Comparison of ENCODE assay signal across 18 cellular contexts in the genomic region with DNA sequence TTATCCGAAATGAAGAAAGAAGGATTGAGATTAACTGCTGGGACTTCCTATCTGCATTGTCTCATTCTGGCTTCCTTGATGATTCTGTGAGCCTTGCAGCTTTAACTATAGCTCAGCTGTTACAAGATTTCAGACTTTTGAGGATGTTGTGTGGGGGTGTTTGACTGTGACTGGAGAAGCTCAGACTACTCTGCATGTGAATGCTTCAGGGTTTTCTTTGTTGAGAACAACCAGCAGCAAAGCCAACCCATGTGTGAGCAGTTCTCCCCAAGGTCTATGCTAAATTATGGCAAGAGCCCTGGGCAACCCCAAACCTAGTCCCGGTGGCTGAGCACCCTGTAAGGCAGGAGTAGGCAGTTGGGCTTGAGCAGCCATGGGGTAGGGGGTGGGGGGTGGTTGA. TPM values are rescaled to one million over a fixed set of nuclear protein-coding genes. Genes with fewer than 3 reads are reported as not detected.
DNase-seq lines count a peak whose midpoint lies in the region; ATAC-seq, FAIRE-seq and TF ChIP-seq lines count a peak whose summit lies in the region.
"Had no signal": no experiment of that assay in that cellular context is flagged by ENCODE, and none has a peak within 500 bp of the region (broad histone marks: within the 10 kb centered on the region; RNA-seq: fewer than 3 reads in every experiment).

No MANE protein-coding gene starts in this region.

- no peaks in the 10 kb centered on the region for H4K20me1 ChIP-seq in H9 (ENCODE audit: control insufficient read depth, insufficient read depth, insufficient read length)

- peaks cover 68% of the 10 kb centered on the region for H3K36me3 Mint-ChIP-seq in CD4-positive, alpha-beta T cell (ENCODE audit: low read depth)
- H3K36me3 Mint-ChIP-seq in H9 (ENCODE audit: insufficient read depth in 1 of 3, low read depth in 3 of 3) (peaks cover 27 to 50% (median 45%) of the 10 kb centered on the region in 3 experiments; a peak in 6 of 7 replicates), WTC11 (peaks cover 37% of the 10 kb centered on the region)

- H2BK20ac ChIP-seq in H9 (ENCODE audit: low read depth, low read length, poor library complexity, severe bottlenecking): no peak overlapping the region

- no peak for ATAC-seq in CD4-positive, alpha-beta T cell (ENCODE audit: poor library complexity)
- ATAC-seq in WTC11: peak; percentile 74
- no peak for ATAC-seq in HG02870 (IDR thresholded peaks at IDR 0.05; ENCODE audit: unreplicated experiment)

- DNase-seq in CD4-positive, alpha-beta T cell: no peak
- no peak for DNase-seq in H9
- DNase-seq in WTC11 (ENCODE audit: low spot score): no peak
- peak; percentile 49 for DNase-seq in putamen (ENCODE audit: low spot score)
- DNase-seq in HTR-8/SVneo (ENCODE audit: insufficient read length, low spot score): no peak
- DNase-seq in central memory CD4-positive, alpha-beta T cell: no peak
- DNase-seq: ACHN; BE2C; C1 segment of cervical spinal cord; CD4-positive, alpha-beta memory T cell; DMS153; DMS79 treated with DMSO at 0.1 percent for 48 hours; GF-D8 had no signal

- POLR2A ChIA-PET in CD4-positive, alpha-beta T cell (lab: Charles Lee): no interaction called here
- POLR2A ChIA-PET in WTC11 (lab: Charles Lee): interaction anchor here (0.8 kb wide), 1 partner anchor 144 kb away, joined by 3 read pairs; no protein-coding TSS in a partner anchor

- H3K4me1 ChIP-seq in H9 (ENCODE audit: insufficient read depth, low read length): no peaks in the 10 kb centered on the region
- H3K4me1 ChIP-seq: HAP-1 had no signal

- H2AFZ ChIP-seq in H9 (ENCODE audit: low read length): no peak overlapping the region

- H3K9me3 Mint-ChIP-seq in CD4-positive, alpha-beta T cell: no peaks in the 10 kb centered on the region
- H3K9me3 Mint-ChIP-seq in H9: no peaks in the 10 kb centered on the region
- H3K9me3 Mint-ChIP-seq in WTC11: no peaks in the 10 kb centered on the region
- H3K9me3 Mint-ChIP-seq: CD4-positive, alpha-beta memory T cell had no signal

- no peak overlapping the region for H3K4me3 Mint-ChIP-seq in CD4-positive, alpha-beta T cell
- no peak overlapping the region for H3K4me3 Mint-ChIP-seq in H9
- H3K4me3 Mint-ChIP-seq in WTC11: no peak overlapping the region
- H3K4me3 Mint-ChIP-seq: CD4-positive, alpha-beta memory T cell had no signal

- no peak overlapping the region for H2AK5ac ChIP-seq in H9 (ENCODE audit: insufficient read length, low read length)

- no peak overlapping the region for H3K9ac ChIP-seq in H9 (ENCODE audit: extremely low read depth, insufficient read length, low read length)
- H3K9ac ChIP-seq: KMS-11 had no signal

- H3K23me2 ChIP-seq in H9 (ENCODE audit: insufficient read length, low read depth, low read length, poor library complexity, severe bottlenecking): no peaks in the 10 kb centered on the region

- no peaks in the 10 kb centered on the region for H3K27me3 Mint-ChIP-seq in CD4-positive, alpha-beta T cell
- H3K27me3 Mint-ChIP-seq in H9 (ENCODE audit: low read depth) (no peaks in the 10 kb centered on the region), WTC11 (ENCODE audit: low read depth) (no peaks in the 10 kb centered on the region)
- H3K27me3 Mint-ChIP-seq: CD4-positive, alpha-beta memory T cell had no signal

- no peak overlapping the region for H3K4ac ChIP-seq in H9 (ENCODE audit: low read depth, low read length)

- H4K91ac ChIP-seq in H9 (ENCODE audit: insufficient read length, low read depth, low read length): no peak overlapping the region

- H4K8ac ChIP-seq in H9 (replicated peaks; ENCODE audit: insufficient read length, low read depth, low read length): no peak overlapping the region

- no peaks in the 10 kb centered on the region for H3K9me3 ChIP-seq in CD4-positive, alpha-beta T cell (ENCODE audit: control insufficient read depth, low read length)
- H3K9me3 ChIP-seq in H9 (ENCODE audit: control insufficient read depth, low read depth, low read length): no peaks in the 10 kb centered on the region
- H3K9me3 ChIP-seq: BE2C, HAP-1 had no signal

- CTCF ChIA-PET in CD4-positive, alpha-beta T cell (lab: Charles Lee): no interaction called here
- CTCF ChIA-PET in WTC11 (lab: Charles Lee): interaction anchor here (1.4 kb wide), 1 partner anchor 9 kb away, joined by 6 read pairs; the partner anchor contains the start of gene SCAI

- intact Hi-C loops in CD4-positive, alpha-beta T cell (cut with DNase I, micrococcal nuclease): no loop called here

- H2BK5ac ChIP-seq in H9 (ENCODE audit: insufficient read length, low read length): no peak overlapping the region

- H4K5ac ChIP-seq in H9 (ENCODE audit: insufficient read length, low read depth, low read length): no peak overlapping the region

- H3K79me2 ChIP-seq in H9 (ENCODE audit: insufficient read depth, low read length): no peaks in the 10 kb centered on the region

- peak overlapping the region; percentile 25 for H3K27ac Mint-ChIP-seq in CD4-positive, alpha-beta T cell
- H3K27ac Mint-ChIP-seq in H9: peak overlapping the region in 2 of 3 experiments; percentile 66 to 93; a peak in 4 of 7 replicates
- H3K27ac Mint-ChIP-seq in WTC11: peak overlapping the region; percentile 66; the same call in 1 of the 2 replicates

- no peak overlapping the region for H2BK15ac ChIP-seq in H9 (ENCODE audit: low read depth, low read length)

- H3K27me3 ChIP-seq in CD4-positive, alpha-beta T cell (ENCODE audit: control insufficient read depth, insufficient read depth, low read length): no peaks in the 10 kb centered on the region
- no peaks in the 10 kb centered on the region for H3K27me3 ChIP-seq in H9 (ENCODE audit: insufficient read depth, low read length)
- H3K27me3 ChIP-seq: BE2C had no signal

- no peak overlapping the region for H3K56ac ChIP-seq in H9 (ENCODE audit: insufficient read length, low read depth, low read length)

- no peak overlapping the region for H3T11ph ChIP-seq in H9 (ENCODE audit: low read length)

- no CpG with 5 or more reads among the region's 2 CpGs for WGBS in H9 (ENCODE audit: extremely low coverage, insufficient read length, low lambda C conversion rate)

- no peak for FAIRE-seq in HTR-8/SVneo (lab: Jason Lieb, UNC)
- FAIRE-seq: A204.1, H1 had no signal

- no peak for TF ChIP-seq CTCF in CD4-positive, alpha-beta T cell (IDR thresholded peaks at IDR 0.05)
- TF ChIP-seq CTCF in H9 (conservative IDR thresholded peaks at IDR 0.05): no peak
- TF ChIP-seq CTCF in WTC11 (IDR thresholded peaks at IDR 0.05): no peak

- no peak overlapping the region for H3K27ac ChIP-seq in CD4-positive, alpha-beta T cell (ENCODE audit: low read depth, low read length)
- no peak overlapping the region for H3K27ac ChIP-seq in H9 (ENCODE audit: insufficient read length, low read depth, low read length)
- H3K27ac ChIP-seq: KMS-11 had no signal

- H3K18ac ChIP-seq in H9 (ENCODE audit: insufficient read length, low read depth, low read length): no peak overlapping the region

- no peak overlapping the region for H2BK12ac ChIP-seq in H9 (ENCODE audit: insufficient read length, low read depth, low read length)

- no peak overlapping the region for H3K23ac ChIP-seq in H9 (ENCODE audit: insufficient read length, low read depth, low read length)

- no peak overlapping the region for H3K14ac ChIP-seq in H9 (ENCODE audit: insufficient read depth, low read length)

- no peaks in the 10 kb centered on the region for H3K79me1 ChIP-seq in H9 (ENCODE audit: insufficient read depth, low read depth, low read length, poor library complexity, severe bottlenecking)

- H3K4me1 Mint-ChIP-seq in CD4-positive, alpha-beta T cell (ENCODE audit: low read depth): peaks cover 10% of the 10 kb centered on the region
- H3K4me1 Mint-ChIP-seq in H9 (peaks cover 15 to 16% of the 10 kb centered on the region in 2 experiments), WTC11 (peaks cover 4% of the 10 kb centered on the region)

- no peak overlapping the region for H2BK120ac ChIP-seq in H9 (ENCODE audit: low read depth, low read length, poor library complexity, severe bottlenecking)

- no peak overlapping the region for H3K4me2 ChIP-seq in H9 (ENCODE audit: insufficient read depth, insufficient read length, low read length)
- H3K4me2 ChIP-seq: KMS-11 had no signal

TF ChIP-seq in WTC11, 78 proteins besides CTCF, POLR2A, EP300 and RAD21 (continues in another document):
- TF ChIP-seq ZNF423 (CRISPR knock-in tag; IDR thresholded peaks at IDR 0.05): no peak
- no peak for TF ChIP-seq NR3C1 (CRISPR knock-in tag; conservative IDR thresholded peaks at IDR 0.05; ENCODE audit: low read depth)
- no peak for TF ChIP-seq IRF2 (CRISPR knock-in tag; IDR thresholded peaks at IDR 0.05; ENCODE audit: borderline replicate concordance, low read depth)
- no peak for TF ChIP-seq SP1 (CRISPR knock-in tag; conservative IDR thresholded peaks at IDR 0.05)
- TF ChIP-seq E2F5 (CRISPR knock-in tag; IDR thresholded peaks at IDR 0.05): no peak
- TF ChIP-seq, protein P1, sequence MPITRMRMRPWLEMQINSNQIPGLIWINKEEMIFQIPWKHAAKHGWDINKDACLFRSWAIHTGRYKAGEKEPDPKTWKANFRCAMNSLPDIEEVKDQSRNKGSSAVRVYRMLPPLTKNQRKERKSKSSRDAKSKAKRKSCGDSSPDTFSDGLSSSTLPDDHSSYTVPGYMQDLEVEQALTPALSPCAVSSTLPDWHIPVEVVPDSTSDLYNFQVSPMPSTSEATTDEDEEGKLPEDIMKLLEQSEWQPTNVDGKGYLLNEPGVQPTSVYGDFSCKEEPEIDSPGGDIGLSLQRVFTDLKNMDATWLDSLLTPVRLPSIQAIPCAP (CRISPR knock-in tag; IDR thresholded peaks at IDR 0.05): no peak
- TF ChIP-seq TP53 (CRISPR knock-in tag; IDR thresholded peaks at IDR 0.05): no peak
- TF ChIP-seq, protein P2, sequence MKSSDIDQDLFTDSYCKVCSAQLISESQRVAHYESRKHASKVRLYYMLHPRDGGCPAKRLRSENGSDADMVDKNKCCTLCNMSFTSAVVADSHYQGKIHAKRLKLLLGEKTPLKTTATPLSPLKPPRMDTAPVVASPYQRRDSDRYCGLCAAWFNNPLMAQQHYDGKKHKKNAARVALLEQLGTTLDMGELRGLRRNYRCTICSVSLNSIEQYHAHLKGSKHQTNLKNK (CRISPR knock-in tag; IDR thresholded peaks at IDR 0.05): no peak
- no peak for TF ChIP-seq FOXJ3 (CRISPR knock-in tag; IDR thresholded peaks at IDR 0.05; ENCODE audit: borderline replicate concordance)

RNA-seq across cellular contexts. Expression of gene SCAI, which starts 8.4 kb away (rescaled TPM):
- total RNA-seq in CD4-positive, alpha-beta T cell: 10 to 100 TPM; 11.6 to 13.4 TPM
- 14.1 and 15.5 TPM in 2 replicates for total RNA-seq in H9 (2021)
- total RNA-seq in WTC11 (2021): 20.4 to 25.6 TPM (median 25.0 TPM) in 3 replicates

RNA-seq across cellular contexts. Expression of gene PPP6C, which starts 37.9 kb away (rescaled TPM):
- total RNA-seq in CD4-positive, alpha-beta T cell: 10 to 100 TPM; 32.9 to 35.3 TPM
- total RNA-seq in H9 (2021): 48.0 and 53.3 TPM in 2 replicates
- total RNA-seq in WTC11 (2021): 40.9 to 47.4 TPM (median 41.4 TPM) in 3 replicates

RNA-seq across cellular contexts. Expression of gene RABEPK, which starts 48.6 kb away (rescaled TPM):
- 1 to 10 TPM; 6.8 to 8.3 TPM for total RNA-seq in CD4-positive, alpha-beta T cell
- 21.8 and 24.4 TPM in 2 replicates for total RNA-seq in H9 (2021)
- total RNA-seq in WTC11 (2021): 23.4 to 25.5 TPM (median 23.7 TPM) in 3 replicates

Comparison
In these comparisons a context has a peak if more than half of its experiments do, and no peak if none do; other contexts are left out.
1. H3K27ac Mint-ChIP-seq: peak in every context shown above with its lines; median percentile 80 in H9; 66 in WTC11; 25 in CD4-positive, alpha-beta T cell.